16 cellular contexts compared by ENCODE assay signal in the genomic region with DNA sequence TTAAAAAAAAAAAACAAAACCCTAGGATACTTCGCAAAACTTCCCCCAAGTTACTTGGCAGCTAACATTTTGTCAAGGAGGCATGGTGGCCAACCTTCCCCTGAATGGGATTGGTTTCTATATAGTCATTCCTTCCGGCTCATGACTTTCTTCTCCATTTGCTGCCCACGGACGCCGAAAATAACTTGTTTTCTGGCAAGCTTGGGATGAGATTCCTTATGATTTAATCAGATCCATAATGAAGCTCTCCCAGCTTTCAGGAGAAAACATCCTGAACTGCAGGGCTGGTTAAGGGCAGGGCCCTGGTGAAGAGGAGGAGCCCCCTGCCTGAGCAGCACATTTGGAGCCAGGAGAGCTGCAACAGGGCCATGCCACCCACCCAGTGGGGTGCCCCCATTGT. TPM values are rescaled to one million over a fixed set of nuclear protein-coding genes. Genes with fewer than 3 reads are reported as not detected.
DNase-seq lines count a peak whose midpoint lies in the region; ATAC-seq, FAIRE-seq and TF ChIP-seq lines count a peak whose summit lies in the region.
"Had no signal": no experiment of that assay in that cellular context is flagged by ENCODE, and none has a peak within 500 bp of the region (broad histone marks: within the 10 kb centered on the region; RNA-seq: fewer than 3 reads in every experiment).

No MANE protein-coding gene starts in this region.

- no peak for ATAC-seq in HG02840 (IDR thresholded peaks at IDR 0.05; ENCODE audit: low FRiP score, unreplicated experiment)
- ATAC-seq: right cardiac atrium had no signal

- FAIRE-seq in GM12891 (lab: Jason Lieb, UNC) = no peak
- no peak for FAIRE-seq in kidney (lab: Jason Lieb, UNC)
- FAIRE-seq: islet of Langerhans, RCC 7860 had no signal

- H3K4me1 ChIP-seq in kidney (ENCODE audit: control insufficient read depth in 1 of 2, insufficient read depth in 1 of 2, low read depth in 1 of 2, low read length in 2 of 2) = no peaks in the 10 kb centered on the region
- H3K4me1 ChIP-seq: colonic mucosa had no signal

- intact Hi-C loops in kidney (cut with DNase I) = no loop called here

- H3K36me3 ChIP-seq in kidney (ENCODE audit: control insufficient read depth in 1 of 2, insufficient read depth in 2 of 2, low read length in 2 of 2) = no peaks in the 10 kb centered on the region
- H3K36me3 ChIP-seq: colonic mucosa had no signal

- H3K27ac ChIP-seq in kidney (ENCODE audit: low read depth in 2 of 2, low read length in 2 of 2) = no peak overlapping the region
- H3K27ac ChIP-seq: colonic mucosa had no signal

- CTCF ChIA-PET in AG04449 (lab: Yijun Ruan, JAX) = interaction anchor here (1.0 kb wide), 1 partner anchor 71 kb away, joined by 3 read pairs; the partner anchor contains the start of gene FAM83D

- POLR2A ChIA-PET in AG04449 (lab: Yijun Ruan, JAX) = no interaction called here

- TF ChIP-seq CTCF in AG04449 (IDR thresholded peaks at IDR 0.05; ENCODE audit: insufficient read depth, low read length, missing control alignments) (no peak), kidney (IDR thresholded peaks at IDR 0.05; ENCODE audit: borderline replicate concordance, extremely low read depth, insufficient read depth) (no peak)

- no peak overlapping the region for H3K9ac ChIP-seq in kidney (ENCODE audit: low read length in 2 of 2)

- H3K4me3 ChIP-seq in AG04449 (ENCODE audit: low read depth, low read length) (no peak overlapping the region), kidney (ENCODE audit: low read length in 2 of 2) (no peak overlapping the region)
- H3K4me3 ChIP-seq: colonic mucosa had no signal

- no peak for TF ChIP-seq POLR2A in GM12891 (IDR thresholded peaks at IDR 0.05; ENCODE audit: low read depth, low read length)

- H3K9me3 ChIP-seq in kidney (ENCODE audit: control insufficient read depth in 1 of 2, low read length in 2 of 2) = no peaks in the 10 kb centered on the region
- H3K9me3 ChIP-seq: colonic mucosa had no signal

- DNase-seq in AG04449 (ENCODE audit: low read depth, low spot score) (peak; percentile 1), EH (ENCODE audit: low read depth) (peak; percentile 62), RKO (ENCODE audit: low spot score) (peak; percentile 30), fibroblast of peridontal ligament (ENCODE audit: extremely low read depth) (peak; percentile 26), GM12891 (ENCODE audit: insufficient read length, low spot score) (no peak), kidney (no peak), Ammon's horn (ENCODE audit: low spot score) (no peak)
- DNase-seq: activated CD8-positive, alpha-beta memory T cell treated with anti-CD3 and anti-CD28 coated beads for 24 hours; colonic mucosa; NCI-H510A; right cardiac atrium; stimulated activated CD4-positive, alpha-beta T cell treated with anti-CD3 and anti-CD28 coated beads, Interleukin-4, amount 100 ng/mL, for 4 hours had no signal

TF ChIP-seq in GM12891, 5 proteins besides CTCF, POLR2A, EP300 and RAD21:
- TF ChIP-seq SPI1 (IDR thresholded peaks at IDR 0.05; ENCODE audit: low read depth, low read length) = no peak
- TF ChIP-seq POLR2AphosphoS5 (IDR thresholded peaks at IDR 0.05; ENCODE audit: low read depth, low read length) = no peak
- no peak for TF ChIP-seq TAF1 (IDR thresholded peaks at IDR 0.05; ENCODE audit: low read depth, low read length)
- no peak for TF ChIP-seq POU2F2 (IDR thresholded peaks at IDR 0.05; ENCODE audit: low read depth, low read length)
- no peak for TF ChIP-seq PAX5 (IDR thresholded peaks at IDR 0.05; ENCODE audit: insufficient read depth, low read length, severe bottlenecking)

RNA-seq across cellular contexts. Expression of gene PPP1R16B, which starts 49.9 kb away (rescaled TPM):
- 60.8 TPM for polyA plus RNA-seq in GM12891 (2012; ENCODE audit: low read depth, missing spikeins)
- 29.4 TPM for total RNA-seq in kidney
- 11.5 TPM for polyA plus RNA-seq in kidney (ENCODE audit: insufficient read depth, low read depth, low replicate concordance)
- total RNA-seq: fibroblast of villous mesenchyme had no signal

Comparison
In these comparisons a context has a peak if more than half of its experiments do, and no peak if none do; other contexts are left out.
1. DNase-seq: peak in AG04449 (single experiment), EH (single experiment), RKO (single experiment) and fibroblast of peridontal ligament (single experiment); none in GM12891 (single experiment), kidney (single experiment) and Ammon's horn (single experiment).